9 cellular contexts compared by ENCODE assay signal in genomic region chrX:78652971-78653822, GRCh38. TPM values are rescaled to one million over a fixed set of nuclear protein-coding genes. Genes with fewer than 3 reads are reported as not detected.
DNase-seq lines count a peak whose midpoint lies in the region; ATAC-seq, FAIRE-seq and TF ChIP-seq lines count a peak whose summit lies in the region.
"Had no signal": no experiment of that assay in that cellular context is flagged by ENCODE, and none has a peak within 500 bp of the region (broad histone marks: within the 10 kb centered on the region; RNA-seq: fewer than 3 reads in every experiment).

No MANE protein-coding gene starts in this region.

- 4 to 13% methylated on average over 3 of the region's 3 CpGs for WGBS in aorta, 2 donors

- no peak for TF ChIP-seq POLR2A in GM12892 (IDR thresholded peaks at IDR 0.05; ENCODE audit: low read depth, low read length)

- H3K4me1 ChIP-seq in aorta (ENCODE audit: control insufficient read depth in 1 of 2, insufficient read depth in 2 of 2, low read length in 2 of 2): no peaks in the 10 kb centered on the region

- no peaks in the 10 kb centered on the region for H3K27me3 ChIP-seq in aorta (ENCODE audit: control insufficient read depth in 1 of 2, insufficient read depth in 2 of 2, low read length in 1 of 2)

- peak; percentile 62 for FAIRE-seq in GM12892 (lab: Jason Lieb, UNC)

- intact Hi-C loops in aorta (cut with DNase I): no loop called here

- no peak for DNase-seq in GM12892 (ENCODE audit: insufficient read length)
- peak; percentile 87 for DNase-seq in SIG-M5 treated with dmso at 0.1 percent for 504 hours (lab: John Stamatoyannopoulos, UW; ENCODE audit: unreplicated experiment)
- DNase-seq in hepatic stellate cell (ENCODE audit: low spot score): peak; percentile 41
- no peak for DNase-seq in stimulated activated CD4-positive, alpha-beta T cell treated with anti-CD3 and anti-CD28 coated beads, Interleukin-4, amount 100 ng/mL, for 1 hour
- DNase-seq in aorta: no peak
- no peak for DNase-seq in hippocampal formation (lab: John Stamatoyannopoulos, UW)

- no peaks in the 10 kb centered on the region for H3K9me3 ChIP-seq in aorta (ENCODE audit: control insufficient read depth, low read length)

- H3K4me3 ChIP-seq in aorta (ENCODE audit: low read length in 2 of 2): no peak overlapping the region

- ATAC-seq in HG02759 (IDR thresholded peaks at IDR 0.05; ENCODE audit: unreplicated experiment) (peak; percentile 40), GM21737 (IDR thresholded peaks at IDR 0.05; ENCODE audit: unreplicated experiment) (no peak), aorta (ENCODE audit: low FRiP score) (no peak)

- H3K36me3 ChIP-seq in aorta (ENCODE audit: control insufficient read depth in 1 of 2, insufficient read depth in 2 of 2, low read length in 1 of 2): no peaks in the 10 kb centered on the region

- H3K27ac ChIP-seq in aorta (ENCODE audit: low read depth in 1 of 2, low read length in 2 of 2): no peak overlapping the region

RNA-seq across cellular contexts. Expression of gene RTL3, which starts 5.9 kb away (rescaled TPM):
- 0.21 TPM for polyA plus RNA-seq in GM12892 (2012; ENCODE audit: missing spikeins)
- 1 to 10 TPM in 1 of 2 donors, under 1 TPM in 1; 0.87 to 6.9 TPM for total RNA-seq in aorta
- under 1 TPM; 0.38 to 0.63 TPM for polyA plus RNA-seq in aorta
- total RNA-seq: SK-MEL-5 had no signal

Comparison
In these comparisons a context has a peak if more than half of its experiments do, and no peak if none do; other contexts are left out.
1. DNase-seq: peak in SIG-M5 treated with dmso at 0.1 percent for 504 hours (single experiment) and hepatic stellate cell (single experiment); none in GM12892 (single experiment), stimulated activated CD4-positive, alpha-beta T cell treated with anti-CD3 and anti-CD28 coated beads, Interleukin-4, amount 100 ng/mL, for 1 hour (single experiment), aorta (0 of 2) and hippocampal formation (0 of 2).